ENCODE assay signal across 8 cellular contexts in genomic region chr17:32142038-32142856, GRCh38. TPM values are rescaled to one million over a fixed set of nuclear protein-coding genes. Genes with fewer than 3 reads are reported as not detected.
A peak's percentile ranks its signal among the peaks of the same experiment; 100 is the strongest.
DNase-seq lines count a peak whose midpoint lies in the region; FAIRE-seq and TF ChIP-seq lines count a peak whose summit lies in the region.

Gene RHOT1 (plus strand): TSS chr17:32142502. CDS start chr17:32142693, 191 bp downstream.

- H3K4me3 ChIP-seq in SK-N-MC = peak within 1 kb of the TSS; percentile 99
- H3K4me3 ChIP-seq in ovary = peak within 1 kb of the TSS; percentile 68
- H3K4me3 ChIP-seq in thyroid gland (replicated peaks in 1 of 3) = peak within 1 kb of the TSS; percentile 11 to 94 (median 85)

- peak; percentile 22 for TF ChIP-seq CTCF in glutamatergic neuron (IDR thresholded peaks at IDR 0.05; ENCODE audit: partially characterized antibody, unreplicated experiment)
- peak; percentile 49 to 86 (median 79) for TF ChIP-seq CTCF in ovary (IDR thresholded peaks at IDR 0.05)
- TF ChIP-seq CTCF in thyroid gland (IDR thresholded peaks at IDR 0.05) = peak in 5 of 6 experiments; percentile 26 to 68 (median 65)

- no peaks in the 10 kb centered on the region for H3K9me3 Mint-ChIP-seq in activated naive CD4-positive, alpha-beta T cell treated with anti-CD3 and anti-CD28 coated beads, Interleukin-2, amount 50 U/mL, for 24 hours
- H3K9me3 Mint-ChIP-seq in glutamatergic neuron (ENCODE audit: unreplicated experiment) = peaks cover 8% of the 10 kb centered on the region

- intact Hi-C loops in ovary (cut with DNase I) (no loop called here), thyroid gland (cut with DNase I) (no loop called here)

- WGBS in ovary, 3 donors = 0% methylated on average over 62 to 84 of the region's 84 CpGs
- 0% methylated on average over 15 to 20 of the region's 84 CpGs for WGBS in thyroid gland, 2 donors

- H3K4me1 Mint-ChIP-seq in activated naive CD4-positive, alpha-beta T cell treated with anti-CD3 and anti-CD28 coated beads, Interleukin-2, amount 50 U/mL, for 24 hours = peaks cover 39% of the 10 kb centered on the region
- peaks cover 9% of the 10 kb centered on the region for H3K4me1 Mint-ChIP-seq in glutamatergic neuron (ENCODE audit: low read depth, unreplicated experiment)

- H3K36me3 ChIP-seq in ES-I3 (ENCODE audit: insufficient read depth, low read length) (no peaks in the 10 kb centered on the region), SK-N-MC (ENCODE audit: insufficient read depth, low read length) (no peaks in the 10 kb centered on the region; the same call in 1 of the 2 replicates), ovary (no peaks in the 10 kb centered on the region), thyroid gland (no peaks in the 10 kb centered on the region)

- DNase-seq in H54 (ENCODE audit: insufficient read length, low spot score) = peak; percentile 76
- peak; percentile 91 for DNase-seq in M059J (ENCODE audit: low read depth)
- peak; percentile 39 for DNase-seq in SK-N-MC (ENCODE audit: low read depth, low spot score)
- DNase-seq in glutamatergic neuron = peak; percentile 89
- peak; percentile 68 to 88 (median 75) for DNase-seq in ovary
- peak; percentile 84 for DNase-seq in thyroid gland

- H3K4me1 ChIP-seq in ES-I3 (ENCODE audit: insufficient read depth, low read length) = no peaks in the 10 kb centered on the region
- peaks cover 7% of the 10 kb centered on the region for H3K4me1 ChIP-seq in ovary (ENCODE audit: insufficient read depth)
- peaks cover 14 to 17% of the 10 kb centered on the region in 2 donors for H3K4me1 ChIP-seq in thyroid gland

- no peaks in the 10 kb centered on the region for H3K27me3 Mint-ChIP-seq in activated naive CD4-positive, alpha-beta T cell treated with anti-CD3 and anti-CD28 coated beads, Interleukin-2, amount 50 U/mL, for 24 hours
- H3K27me3 Mint-ChIP-seq in glutamatergic neuron (ENCODE audit: unreplicated experiment) = no peaks in the 10 kb centered on the region

- TF ChIP-seq EP300 in ovary (IDR thresholded peaks at IDR 0.05) = no peak

- TF ChIP-seq POLR2A in H54 (IDR thresholded peaks at IDR 0.05; ENCODE audit: low read depth, low read length) = peak; percentile 39; the same call in 1 of the 2 replicates
- TF ChIP-seq POLR2A in ovary (IDR thresholded peaks at IDR 0.05) = peak; percentile 11
- TF ChIP-seq POLR2A in thyroid gland (IDR thresholded peaks at IDR 0.05) = peak in 1 of 2 donors; percentile 68

- H3K4me3 Mint-ChIP-seq in activated naive CD4-positive, alpha-beta T cell treated with anti-CD3 and anti-CD28 coated beads, Interleukin-2, amount 50 U/mL, for 24 hours = peak within 1 kb of the TSS; percentile 99
- H3K4me3 Mint-ChIP-seq in glutamatergic neuron (ENCODE audit: unreplicated experiment) = peak within 1 kb of the TSS; percentile 99

- no peaks in the 10 kb centered on the region for H3K9me3 ChIP-seq in ES-I3 (ENCODE audit: control insufficient read depth, insufficient read depth, low read length)
- H3K9me3 ChIP-seq in SK-N-MC (ENCODE audit: low read depth, low read length) = no peaks in the 10 kb centered on the region
- no peaks in the 10 kb centered on the region for H3K9me3 ChIP-seq in ovary
- no peaks in the 10 kb centered on the region for H3K9me3 ChIP-seq in thyroid gland

- H3K9ac ChIP-seq in ES-I3 (ENCODE audit: low read depth, low read length) (peak within 1 kb of the TSS; percentile 82), SK-N-MC (ENCODE audit: insufficient read length) (peak within 1 kb of the TSS; percentile 92)

- no peak for FAIRE-seq in H54 (lab: Jason Lieb, UNC)

- H3K27ac ChIP-seq in SK-N-MC (peak within 1 kb of the TSS; percentile 98), ovary (peak within 1 kb of the TSS; percentile 63 to 90), thyroid gland (peak within 1 kb of the TSS; percentile 91 to 96 (median 96))

- H3K27ac Mint-ChIP-seq in activated naive CD4-positive, alpha-beta T cell treated with anti-CD3 and anti-CD28 coated beads, Interleukin-2, amount 50 U/mL, for 24 hours = peak within 1 kb of the TSS; percentile 95
- peak within 1 kb of the TSS; percentile 96 for H3K27ac Mint-ChIP-seq in glutamatergic neuron (ENCODE audit: unreplicated experiment)

- H3K36me3 Mint-ChIP-seq in activated naive CD4-positive, alpha-beta T cell treated with anti-CD3 and anti-CD28 coated beads, Interleukin-2, amount 50 U/mL, for 24 hours = no peaks in the 10 kb centered on the region
- H3K36me3 Mint-ChIP-seq in glutamatergic neuron (ENCODE audit: unreplicated experiment) = no peaks in the 10 kb centered on the region

- H3K27me3 ChIP-seq in ovary (no peaks in the 10 kb centered on the region), thyroid gland (no peaks in the 10 kb centered on the region)

RNA-seq across cellular contexts. Expression of gene RHOT1, which starts in this region (rescaled TPM):
- 32.1 and 39.1 TPM in 2 replicates for total RNA-seq in M059J (2014; rRNA removed; shearing (Covaris generic))
- total RNA-seq in glutamatergic neuron (ENCODE audit: unreplicated experiment) (36.1 TPM), ovary (10 to 100 TPM; 33.1 to 51.7 (median 41.3) TPM), thyroid gland (10 to 100 TPM; 45.1 to 59.1 (median 51.4) TPM)
- 10 to 100 TPM; 32.8 to 33.5 TPM for polyA plus RNA-seq in ovary

Comparison
In these comparisons a context has a peak if more than half of its experiments do, and no peak if none do; other contexts are left out.
1. Peak in every context shown above with its lines: DNase-seq, H3K4me3 ChIP-seq and H3K27ac ChIP-seq.
2. DNase-seq: peak in every context shown above with its lines; median percentile 91 in M059J; 89 in glutamatergic neuron; 84 in thyroid gland; 76 in H54; 75 in ovary; 39 in SK-N-MC.
3. CTCF ChIP-seq: peak in every context shown above with its lines; median percentile 79 in ovary; 65 in thyroid gland; 22 in glutamatergic neuron.